In the genomic region with DNA sequence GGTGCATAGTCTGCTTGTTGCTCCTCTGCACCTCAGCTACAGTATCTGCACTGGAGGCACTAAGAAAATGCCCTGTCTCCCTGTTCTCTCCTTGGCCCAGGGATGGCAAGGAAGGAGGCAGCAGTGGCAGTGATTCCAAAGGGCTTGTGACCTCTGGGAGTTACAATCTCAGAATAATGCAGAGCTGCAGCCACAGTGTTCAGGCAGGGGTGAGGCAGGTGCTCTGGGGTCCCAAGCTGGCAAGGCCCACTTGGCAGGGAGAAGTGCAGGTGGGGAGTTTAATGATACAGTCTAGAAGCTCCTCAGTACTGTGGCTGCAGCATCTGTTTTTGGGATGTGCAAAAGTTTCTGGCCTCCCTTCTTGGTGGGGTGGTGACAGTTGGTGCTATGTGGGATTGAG, we compare ENCODE assay signal across 28 cellular contexts.
DNase-seq lines count a peak whose midpoint lies in the region; ATAC-seq and TF ChIP-seq lines count a peak whose summit lies in the region.
"Had no signal": no experiment of that assay in that cellular context is flagged by ENCODE, and none has a peak within 500 bp of the region (broad histone marks: within the 10 kb centered on the region; RNA-seq: fewer than 3 reads in every experiment).

No MANE protein-coding gene starts in this region.

- TF ChIP-seq CTCF in esophagus muscularis mucosa (IDR thresholded peaks at IDR 0.05): no peak

- H4K91ac ChIP-seq in neuronal stem cell (ENCODE audit: low read depth, low read length, poor library complexity): no peak overlapping the region

- no peak overlapping the region for H3K14ac ChIP-seq in neuronal stem cell (ENCODE audit: low read length)

- H3K9ac ChIP-seq in neuronal stem cell (ENCODE audit: low read depth, low read length, poor library complexity): no peak overlapping the region
- H3K9ac ChIP-seq: BLaER1; BLaER1 treated with 17β-estradiol and CSF1 and Interleukin-3, amounts not matched to agents 10 nM and 100 nM had no signal

- H3K18ac ChIP-seq in neuronal stem cell (ENCODE audit: low read length): no peak overlapping the region

- H4K8ac ChIP-seq in neuronal stem cell (ENCODE audit: low read depth, low read length): no peak overlapping the region

- H2BK12ac ChIP-seq in neuronal stem cell (ENCODE audit: low read length): no peak overlapping the region

- H3K27me3 ChIP-seq in esophagus muscularis mucosa (no peaks in the 10 kb centered on the region), neuronal stem cell (ENCODE audit: control insufficient read depth in 3 of 3, insufficient read depth in 3 of 3, low read depth in 1 of 3, low read length in 3 of 3) (no peaks in the 10 kb centered on the region)
- H3K27me3 ChIP-seq: BE2C; BLaER1; BLaER1 treated with 17β-estradiol and CSF1 and Interleukin-3, amounts not matched to agents 10 nM and 100 nM had no signal

- H2BK5ac ChIP-seq in neuronal stem cell (ENCODE audit: low read length): no peak overlapping the region

- H3K27ac ChIP-seq in esophagus muscularis mucosa (replicated peaks in 1 of 4) (no peak overlapping the region), neuronal stem cell (replicated peaks; ENCODE audit: low read length) (no peak overlapping the region)
- H3K27ac ChIP-seq: 22Rv1; A549; BLaER1; BLaER1 treated with 17β-estradiol and CSF1 and Interleukin-3, amounts not matched to agents 10 nM and 100 nM; C4-2B had no signal

- H3K23ac ChIP-seq in neuronal stem cell (ENCODE audit: low read depth, low read length, poor library complexity): no peak overlapping the region

- no peak overlapping the region for H2AFZ ChIP-seq in neuronal stem cell (ENCODE audit: low read length)

- H3K4me3 ChIP-seq in esophagus muscularis mucosa: no peak overlapping the region
- H3K4me3 ChIP-seq in neuronal stem cell (ENCODE audit: low read length in 2 of 2): no peak overlapping the region
- H3K4me3 ChIP-seq: A549; BLaER1; BLaER1 treated with 17β-estradiol and CSF1 and Interleukin-3, amounts not matched to agents 10 nM and 100 nM had no signal

- no peak overlapping the region for H2AK5ac ChIP-seq in neuronal stem cell (ENCODE audit: low read depth, low read length)

- peak overlapping the region; percentile 2 for H2BK15ac ChIP-seq in neuronal stem cell (ENCODE audit: low read length)

- intact Hi-C loops in esophagus muscularis mucosa (cut with DNase I): no loop called here

- no peak for ATAC-seq in HG02610 (IDR thresholded peaks at IDR 0.05; ENCODE audit: unreplicated experiment)
- ATAC-seq: A549; CD8-positive, alpha-beta T cell had no signal

- H3K36me3 ChIP-seq in esophagus muscularis mucosa: no peaks in the 10 kb centered on the region
- no peaks in the 10 kb centered on the region for H3K36me3 ChIP-seq in neuronal stem cell (replicated peaks in 1 of 2; ENCODE audit: control insufficient read depth in 2 of 2, insufficient read depth in 2 of 2, low read length in 2 of 2)
- H3K36me3 ChIP-seq: BE2C; BLaER1; BLaER1 treated with 17β-estradiol and CSF1 and Interleukin-3, amounts not matched to agents 10 nM and 100 nM had no signal

- H3K9me3 ChIP-seq in esophagus muscularis mucosa: no peaks in the 10 kb centered on the region
- peaks cover 0 to 2% of the 10 kb centered on the region in 2 donors for H3K9me3 ChIP-seq in neuronal stem cell (replicated peaks in 1 of 2; ENCODE audit: control insufficient read depth in 2 of 2, insufficient read depth in 1 of 2, low read depth in 1 of 2, low read length in 2 of 2)
- H3K9me3 ChIP-seq: A549, BE2C, BLaER1, Caco-2 had no signal

- H3K4ac ChIP-seq in neuronal stem cell (ENCODE audit: low read length): no peak overlapping the region

- no peak overlapping the region for H3K4me2 ChIP-seq in neuronal stem cell (ENCODE audit: insufficient read depth, low read length, poor library complexity, severe bottlenecking)
- H3K4me2 ChIP-seq: A549; BLaER1; BLaER1 treated with 17β-estradiol and CSF1 and Interleukin-3, amounts not matched to agents 10 nM and 100 nM had no signal

- peak; percentile 78 for DNase-seq in esophagus muscularis mucosa (ENCODE audit: extremely low spot score)
- DNase-seq in neuronal stem cell (ENCODE audit: low spot score): no peak
- no peak for DNase-seq in cerebellar cortex (ENCODE audit: low spot score)
- DNase-seq: 8988T; ACHN; AML-193; BE2C; C1 segment of cervical spinal cord; Caco-2; Calu3; CD4-positive, alpha-beta memory T cell; CD4-positive, alpha-beta T cell; CD4-positive, CD25-positive, alpha-beta regulatory T cell; CD8-positive, alpha-beta memory T cell; CD8-positive, alpha-beta T cell; COR-L47; DMS 273 treated with DMSO at 0.1 percent for 48 hours; DMS153; DMS79; DMS79 treated with DMSO at 0.1 percent for 48 hours; DND-41; EL had no signal

- no peaks in the 10 kb centered on the region for H3K79me1 ChIP-seq in neuronal stem cell (ENCODE audit: low read depth, low read length)

- H2BK120ac ChIP-seq in neuronal stem cell (ENCODE audit: low read depth, low read length): no peak overlapping the region

- H3K4me1 ChIP-seq in esophagus muscularis mucosa (peaks cover 0 to 7% (median 0%) of the 10 kb centered on the region in 4 donors), neuronal stem cell (ENCODE audit: control insufficient read depth in 2 of 2, insufficient read depth in 1 of 2, low read depth in 1 of 2, low read length in 2 of 2) (peaks cover 0 to 3% of the 10 kb centered on the region in 2 donors)
- H3K4me1 ChIP-seq: A549; BE2C; BLaER1; BLaER1 treated with 17β-estradiol and CSF1 and Interleukin-3, amounts not matched to agents 10 nM and 100 nM had no signal

- TF ChIP-seq POLR2A in esophagus muscularis mucosa (IDR thresholded peaks at IDR 0.05; ENCODE audit: low read depth): no peak

- no peak for TF ChIP-seq EP300 in esophagus muscularis mucosa (IDR thresholded peaks at IDR 0.05)
